2 cellular contexts compared by ENCODE assay signal in the genomic region with DNA sequence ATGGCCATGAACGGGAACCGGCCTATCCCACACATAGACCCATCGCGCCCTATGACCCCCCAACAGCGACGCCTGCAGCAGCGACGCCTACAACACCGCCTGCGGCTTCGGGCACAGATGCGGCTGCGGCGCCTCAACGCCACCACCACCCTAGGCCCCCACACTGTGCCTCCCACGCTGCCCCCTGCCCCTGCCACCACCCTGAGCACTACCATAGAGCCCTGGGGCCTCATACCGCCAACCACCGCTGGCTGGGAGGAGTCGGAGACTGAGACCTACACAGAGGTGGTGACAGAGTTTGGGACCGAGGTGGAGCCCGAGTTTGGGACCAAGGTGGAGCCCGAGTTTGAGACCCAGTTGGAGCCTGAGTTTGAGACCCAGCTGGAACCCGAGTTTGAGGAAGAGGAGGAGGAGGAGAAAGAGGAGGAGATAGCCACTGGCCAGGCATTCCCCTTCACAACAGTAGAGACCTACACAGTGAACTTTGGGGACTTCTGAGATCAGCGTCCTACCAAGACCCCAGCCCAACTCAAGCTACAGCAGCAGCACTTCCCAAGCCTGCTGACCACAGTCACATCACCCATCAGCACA.
TF ChIP-seq lines count a peak whose summit lies in the region.

No MANE protein-coding gene starts in this region.

TF ChIP-seq in HCT116, 20 proteins besides CTCF, POLR2A, EP300 and RAD21:
- TF ChIP-seq ELF1 (IDR thresholded peaks at IDR 0.05; ENCODE audit: borderline replicate concordance, low read depth) (no peak), SIN3A (IDR thresholded peaks at IDR 0.05; ENCODE audit: low read depth) (no peak), YY1 (IDR thresholded peaks at IDR 0.05; ENCODE audit: extremely low read depth, insufficient replicate concordance, low read depth, low read length) (no peak), EZH2phosphoT487 (IDR thresholded peaks at IDR 0.05; ENCODE audit: borderline replicate concordance) (no peak), EGR1 (IDR thresholded peaks at IDR 0.05; ENCODE audit: low read depth) (no peak), TCF7L2 (IDR thresholded peaks at IDR 0.05; ENCODE audit: borderline replicate concordance, extremely low read depth, insufficient read depth, insufficient read length) (no peak), JUND (IDR thresholded peaks at IDR 0.05) (no peak), ZFX (IDR thresholded peaks at IDR 0.05) (no peak), EZH2 (IDR thresholded peaks at IDR 0.05) (no peak), ZNF274 (IDR thresholded peaks at IDR 0.05; ENCODE audit: low read depth, low read length) (no peak), POLR2AphosphoS5 (IDR thresholded peaks at IDR 0.05; ENCODE audit: low read depth, low read length) (no peak), SRF (IDR thresholded peaks at IDR 0.05; ENCODE audit: low read depth) (no peak)
- TF ChIP-seq, protein P1, sequence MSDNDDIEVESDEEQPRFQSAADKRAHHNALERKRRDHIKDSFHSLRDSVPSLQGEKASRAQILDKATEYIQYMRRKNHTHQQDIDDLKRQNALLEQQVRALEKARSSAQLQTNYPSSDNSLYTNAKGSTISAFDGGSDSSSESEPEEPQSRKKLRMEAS (IDR thresholded peaks at IDR 0.05), result no peak
- TF ChIP-seq, protein P2, sequence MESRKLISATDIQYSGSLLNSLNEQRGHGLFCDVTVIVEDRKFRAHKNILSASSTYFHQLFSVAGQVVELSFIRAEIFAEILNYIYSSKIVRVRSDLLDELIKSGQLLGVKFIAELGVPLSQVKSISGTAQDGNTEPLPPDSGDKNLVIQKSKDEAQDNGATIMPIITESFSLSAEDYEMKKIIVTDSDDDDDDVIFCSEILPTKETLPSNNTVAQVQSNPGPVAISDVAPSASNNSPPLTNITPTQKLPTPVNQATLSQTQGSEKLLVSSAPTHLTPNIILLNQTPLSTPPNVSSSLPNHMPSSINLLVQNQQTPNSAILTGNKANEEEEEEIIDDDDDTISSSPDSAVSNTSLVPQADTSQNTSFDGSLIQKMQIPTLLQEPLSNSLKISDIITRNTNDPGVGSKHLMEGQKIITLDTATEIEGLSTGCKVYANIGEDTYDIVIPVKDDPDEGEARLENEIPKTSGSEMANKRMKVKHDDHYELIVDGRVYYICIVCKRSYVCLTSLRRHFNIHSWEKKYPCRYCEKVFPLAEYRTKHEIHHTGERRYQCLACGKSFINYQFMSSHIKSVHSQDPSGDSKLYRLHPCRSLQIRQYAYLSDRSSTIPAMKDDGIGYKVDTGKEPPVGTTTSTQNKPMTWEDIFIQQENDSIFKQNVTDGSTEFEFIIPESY (IDR thresholded peaks at IDR 0.05; ENCODE audit: extremely low read depth, insufficient replicate concordance, low read length), result no peak
- TF ChIP-seq, protein P3, sequence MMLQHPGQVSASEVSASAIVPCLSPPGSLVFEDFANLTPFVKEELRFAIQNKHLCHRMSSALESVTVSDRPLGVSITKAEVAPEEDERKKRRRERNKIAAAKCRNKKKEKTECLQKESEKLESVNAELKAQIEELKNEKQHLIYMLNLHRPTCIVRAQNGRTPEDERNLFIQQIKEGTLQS (IDR thresholded peaks at IDR 0.05), result no peak
- TF ChIP-seq, protein P4, sequence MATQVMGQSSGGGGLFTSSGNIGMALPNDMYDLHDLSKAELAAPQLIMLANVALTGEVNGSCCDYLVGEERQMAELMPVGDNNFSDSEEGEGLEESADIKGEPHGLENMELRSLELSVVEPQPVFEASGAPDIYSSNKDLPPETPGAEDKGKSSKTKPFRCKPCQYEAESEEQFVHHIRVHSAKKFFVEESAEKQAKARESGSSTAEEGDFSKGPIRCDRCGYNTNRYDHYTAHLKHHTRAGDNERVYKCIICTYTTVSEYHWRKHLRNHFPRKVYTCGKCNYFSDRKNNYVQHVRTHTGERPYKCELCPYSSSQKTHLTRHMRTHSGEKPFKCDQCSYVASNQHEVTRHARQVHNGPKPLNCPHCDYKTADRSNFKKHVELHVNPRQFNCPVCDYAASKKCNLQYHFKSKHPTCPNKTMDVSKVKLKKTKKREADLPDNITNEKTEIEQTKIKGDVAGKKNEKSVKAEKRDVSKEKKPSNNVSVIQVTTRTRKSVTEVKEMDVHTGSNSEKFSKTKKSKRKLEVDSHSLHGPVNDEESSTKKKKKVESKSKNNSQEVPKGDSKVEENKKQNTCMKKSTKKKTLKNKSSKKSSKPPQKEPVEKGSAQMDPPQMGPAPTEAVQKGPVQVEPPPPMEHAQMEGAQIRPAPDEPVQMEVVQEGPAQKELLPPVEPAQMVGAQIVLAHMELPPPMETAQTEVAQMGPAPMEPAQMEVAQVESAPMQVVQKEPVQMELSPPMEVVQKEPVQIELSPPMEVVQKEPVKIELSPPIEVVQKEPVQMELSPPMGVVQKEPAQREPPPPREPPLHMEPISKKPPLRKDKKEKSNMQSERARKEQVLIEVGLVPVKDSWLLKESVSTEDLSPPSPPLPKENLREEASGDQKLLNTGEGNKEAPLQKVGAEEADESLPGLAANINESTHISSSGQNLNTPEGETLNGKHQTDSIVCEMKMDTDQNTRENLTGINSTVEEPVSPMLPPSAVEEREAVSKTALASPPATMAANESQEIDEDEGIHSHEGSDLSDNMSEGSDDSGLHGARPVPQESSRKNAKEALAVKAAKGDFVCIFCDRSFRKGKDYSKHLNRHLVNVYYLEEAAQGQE (IDR thresholded peaks at IDR 0.05; ENCODE audit: low read depth), result no peak

TF ChIP-seq in endothelial cell of umbilical vein, 7 proteins besides CTCF, POLR2A, EP300 and RAD21:
- TF ChIP-seq, protein P1 (IDR thresholded peaks at IDR 0.05; ENCODE audit: insufficient read depth, insufficient read length), result no peak
- TF ChIP-seq FOS (IDR thresholded peaks at IDR 0.05; ENCODE audit: borderline replicate concordance, insufficient read depth, low read length), result no peak
- TF ChIP-seq GATA2 (IDR thresholded peaks at IDR 0.05; ENCODE audit: insufficient read depth, insufficient read length, low read depth, low read length), result no peak
- TF ChIP-seq JUN (IDR thresholded peaks at IDR 0.05; ENCODE audit: borderline replicate concordance, insufficient read depth, insufficient read length, low read depth), result no peak
- no peak for TF ChIP-seq MYC (IDR thresholded peaks at IDR 0.05; ENCODE audit: low read depth, low read length)
- no peak for TF ChIP-seq POLR2AphosphoS5 (IDR thresholded peaks at IDR 0.05; ENCODE audit: insufficient read depth, low read depth, low read length)
- no peak for TF ChIP-seq EZH2 (IDR thresholded peaks at IDR 0.05; ENCODE audit: borderline replicate concordance, low read depth, low read length, severe bottlenecking)
